15 cellular contexts compared by ENCODE assay signal in the genomic region with DNA sequence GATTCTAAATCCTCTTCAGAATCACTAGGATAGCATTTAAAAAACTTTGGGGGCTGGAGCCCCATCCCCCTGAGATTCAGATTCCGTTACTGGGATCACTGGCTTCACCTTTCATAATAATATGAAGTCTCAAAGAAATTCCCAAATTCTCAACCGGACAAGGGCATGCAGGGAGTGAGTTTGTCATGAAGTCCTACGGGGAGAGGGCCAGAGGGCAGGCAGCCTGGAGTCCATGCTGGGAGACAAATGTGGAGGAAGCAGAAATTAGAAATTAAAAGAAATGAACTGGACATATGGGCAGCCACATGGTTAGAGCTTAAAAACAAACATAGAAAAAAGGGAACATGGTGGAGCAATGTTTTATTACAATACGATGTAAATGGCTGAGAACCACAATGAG.
"Had no signal": no experiment of that assay in that cellular context is flagged by ENCODE, and none has a peak within 500 bp of the region (broad histone marks: within the 10 kb centered on the region; RNA-seq: fewer than 3 reads in every experiment).

No MANE protein-coding gene starts in this region.

- H3K4me3 Mint-ChIP-seq: activated CD8-positive, alpha-beta T cell treated with anti-CD3 and anti-CD28 coated beads, Interleukin-2, amount 10 ng/mL, durations not matched to agents 7 days and 5 days; activated naive CD4-positive, alpha-beta T cell treated with anti-CD3 and anti-CD28 coated beads, Interleukin-2, amount 10 ng/mL, durations not matched to agents 7 days and 5 days; neural progenitor cell; stimulated activated naive B cell treated with anti-CD40 and anti-IgM and Interleukin-4, amounts not matched to agents 10 μg/mL and 1 μg/mL and 100 μg/mL, for 72 hours; T-cell had no signal

- H3K27me3 ChIP-seq: hepatocyte, neural progenitor cell, pancreas, upper lobe of right lung had no signal

- H3K36me3 Mint-ChIP-seq: activated naive CD4-positive, alpha-beta T cell treated with anti-CD3 and anti-CD28 coated beads, Interleukin-2, amount 10 ng/mL, durations not matched to agents 7 days and 5 days; neural progenitor cell; stimulated activated naive B cell treated with anti-CD40 and anti-IgM and Interleukin-4, amounts not matched to agents 10 μg/mL and 1 μg/mL and 100 μg/mL, for 72 hours; T-cell had no signal

- H3K9me3 Mint-ChIP-seq: activated naive CD4-positive, alpha-beta T cell treated with anti-CD3 and anti-CD28 coated beads, Interleukin-2, amount 10 ng/mL, durations not matched to agents 7 days and 5 days; neural progenitor cell; T-cell had no signal

- H3K27ac Mint-ChIP-seq: activated CD8-positive, alpha-beta T cell treated with anti-CD3 and anti-CD28 coated beads, Interleukin-2, amount 10 ng/mL, durations not matched to agents 7 days and 5 days; activated naive CD4-positive, alpha-beta T cell treated with anti-CD3 and anti-CD28 coated beads, Interleukin-2, amount 10 ng/mL, durations not matched to agents 7 days and 5 days; neural progenitor cell; stimulated activated naive B cell treated with anti-CD40 and anti-IgM and Interleukin-4, amounts not matched to agents 10 μg/mL and 1 μg/mL and 100 μg/mL, for 72 hours; T-cell had no signal

- H3K36me3 ChIP-seq: neural progenitor cell, pancreas, upper lobe of right lung had no signal

- H3K9me3 ChIP-seq: pancreas, upper lobe of right lung had no signal

- H3K79me2 ChIP-seq: hepatocyte had no signal

- DNase-seq: activated CD4-positive, alpha-beta T cell treated with anti-CD3 and anti-CD28 coated beads for 48 hours; activated CD8-positive, alpha-beta T cell treated with anti-CD3 and anti-CD28 coated beads, Interleukin-2, amount 10 ng/mL, durations not matched to agents 7 days and 5 days; activated naive CD4-positive, alpha-beta T cell treated with anti-CD3 and anti-CD28 coated beads, Interleukin-2, amount 10 ng/mL, durations not matched to agents 7 days and 5 days; central memory CD4-positive, alpha-beta T cell; cortex of kidney; effector memory CD4-positive, alpha-beta T cell; left ventricle myocardium superior; pancreas; stimulated activated CD4-positive, alpha-beta T cell treated with anti-CD3 and anti-CD28 coated beads, Interleukin-1b, Interleukin-23, amount 100 ng/mL, for 48 hours; stimulated activated naive B cell treated with anti-CD40 and anti-IgM and Interleukin-4, amounts not matched to agents 10 μg/mL and 1 μg/mL and 100 μg/mL, for 72 hours; substantia nigra; T-cell; upper lobe of right lung had no signal

- H3K27ac ChIP-seq: hepatocyte, neural progenitor cell, upper lobe of right lung had no signal

- H3K4me3 ChIP-seq: hepatocyte, neural progenitor cell, pancreas, upper lobe of right lung had no signal

- H2AFZ ChIP-seq: hepatocyte had no signal

- H3K4me2 ChIP-seq: hepatocyte, neural progenitor cell had no signal

- H3K9ac ChIP-seq: neural progenitor cell had no signal
